ENCODE assay signal across 8 cellular contexts in genomic region chr10:103666109-103666508, GRCh38.
DNase-seq lines count a peak whose midpoint lies in the region; ATAC-seq, FAIRE-seq and TF ChIP-seq lines count a peak whose summit lies in the region.

No MANE protein-coding gene starts in this region.

- no peaks in the 10 kb centered on the region for H3K36me3 ChIP-seq in CD8-positive, alpha-beta memory T cell (ENCODE audit: insufficient read depth, low read length)

- no peaks in the 10 kb centered on the region for H3K9me3 ChIP-seq in right cardiac atrium (ENCODE audit: control insufficient read depth, low read length)
- no peaks in the 10 kb centered on the region for H3K9me3 ChIP-seq in CD8-positive, alpha-beta memory T cell (ENCODE audit: low read length)

- H3K36me3 Mint-ChIP-seq in CD8-positive, alpha-beta memory T cell, result peaks cover 0 to 2% (median 0%) of the 10 kb centered on the region in 3 donors

- no peak for TF ChIP-seq POLR2A in GM12891 (IDR thresholded peaks at IDR 0.05; ENCODE audit: low read depth, low read length)

- DNase-seq in A172 (ENCODE audit: low spot score), result peak; percentile 33
- DNase-seq in ELF-1 (ENCODE audit: low read depth, low spot score), result peak; percentile 60
- peak; percentile 50 for DNase-seq in RPMI7951 (ENCODE audit: low read depth)
- peak; percentile 48 to 70 (median 69) for DNase-seq in right cardiac atrium
- no peak for DNase-seq in activated CD4-positive, CD25-positive, alpha-beta regulatory T cell treated with anti-CD3 and anti-CD28 coated beads, Interleukin-2, amount 50 U/mL, for 72 hours
- DNase-seq in GM12891 (ENCODE audit: insufficient read length, low spot score), result no peak
- DNase-seq in CD8-positive, alpha-beta memory T cell, result no peak

- peaks cover 16 to 34% (median 18%) of the 10 kb centered on the region in 3 donors for H3K4me1 Mint-ChIP-seq in CD8-positive, alpha-beta memory T cell

- H3K4me3 Mint-ChIP-seq in CD8-positive, alpha-beta memory T cell, result peak overlapping the region in 2 of 7 donors; percentile 4 to 77

- H3K27me3 Mint-ChIP-seq in CD8-positive, alpha-beta memory T cell, result peaks cover 0 to 2% of the 10 kb centered on the region in 2 donors

- peaks cover 12% of the 10 kb centered on the region for H3K4me1 ChIP-seq in right cardiac atrium (ENCODE audit: control insufficient read depth, insufficient read depth, low read length)
- peaks cover 11% of the 10 kb centered on the region for H3K4me1 ChIP-seq in CD8-positive, alpha-beta memory T cell (ENCODE audit: insufficient read depth, low read length)

- no peak for FAIRE-seq in GM12891 (lab: Jason Lieb, UNC)

- H3K27ac Mint-ChIP-seq in CD8-positive, alpha-beta memory T cell, result peak overlapping the region in 4 of 8 donors; percentile 3 to 56 (median 12)

- H3K27me3 ChIP-seq in right cardiac atrium (ENCODE audit: control insufficient read depth, insufficient read depth), result no peaks in the 10 kb centered on the region
- H3K27me3 ChIP-seq in CD8-positive, alpha-beta memory T cell (ENCODE audit: insufficient read depth, low read length, poor library complexity, severe bottlenecking), result no peaks in the 10 kb centered on the region

- no peak overlapping the region for H3K4me3 ChIP-seq in right cardiac atrium (ENCODE audit: low read length)
- H3K4me3 ChIP-seq in CD8-positive, alpha-beta memory T cell (ENCODE audit: low read length), result no peak overlapping the region

- no peaks in the 10 kb centered on the region for H3K9me3 Mint-ChIP-seq in CD8-positive, alpha-beta memory T cell

- 93% methylated on average over 5 of the region's 5 CpGs for WGBS in right cardiac atrium

- no peak overlapping the region for H3K27ac ChIP-seq in right cardiac atrium (ENCODE audit: low read length)
- H3K27ac ChIP-seq in CD8-positive, alpha-beta memory T cell (ENCODE audit: low read depth, low read length), result no peak overlapping the region

- POLR2A ChIA-PET in CD8-positive, alpha-beta memory T cell (lab: Charles Lee), result no interaction called here

- ATAC-seq in right cardiac atrium (no peak), HG02610 (IDR thresholded peaks at IDR 0.05; ENCODE audit: unreplicated experiment) (no peak)

- intact Hi-C loops in right cardiac atrium (cut with DNase I), result no loop called here

- CTCF ChIA-PET in CD8-positive, alpha-beta memory T cell (lab: Charles Lee), result interaction anchor here (1.9 to 2.5 kb wide), 2 partner anchors 13 to 20 kb away, joined by 7 to 14 read pairs; no protein-coding TSS in a partner anchor

TF ChIP-seq in GM12891, 5 proteins besides CTCF, POLR2A, EP300 and RAD21:
- TF ChIP-seq POLR2AphosphoS5 (IDR thresholded peaks at IDR 0.05; ENCODE audit: low read depth, low read length), result no peak
- TF ChIP-seq POU2F2 (IDR thresholded peaks at IDR 0.05; ENCODE audit: low read depth, low read length), result no peak
- TF ChIP-seq TAF1 (IDR thresholded peaks at IDR 0.05; ENCODE audit: low read depth, low read length), result no peak
- TF ChIP-seq SPI1 (IDR thresholded peaks at IDR 0.05; ENCODE audit: low read depth, low read length), result no peak
- no peak for TF ChIP-seq PAX5 (IDR thresholded peaks at IDR 0.05; ENCODE audit: insufficient read depth, low read length, severe bottlenecking)

Comparison
In these comparisons a context has a peak if more than half of its experiments do, and no peak if none do; other contexts are left out.
1. DNase-seq: peak in A172 (single experiment), ELF-1 (single experiment), RPMI7951 (single experiment) and right cardiac atrium (3 of 3); none in activated CD4-positive, CD25-positive, alpha-beta regulatory T cell treated with anti-CD3 and anti-CD28 coated beads, Interleukin-2, amount 50 U/mL, for 72 hours (single experiment), GM12891 (single experiment) and CD8-positive, alpha-beta memory T cell (0 of 5).